ENCODE assay signal across 10 cellular contexts in the genomic region with DNA sequence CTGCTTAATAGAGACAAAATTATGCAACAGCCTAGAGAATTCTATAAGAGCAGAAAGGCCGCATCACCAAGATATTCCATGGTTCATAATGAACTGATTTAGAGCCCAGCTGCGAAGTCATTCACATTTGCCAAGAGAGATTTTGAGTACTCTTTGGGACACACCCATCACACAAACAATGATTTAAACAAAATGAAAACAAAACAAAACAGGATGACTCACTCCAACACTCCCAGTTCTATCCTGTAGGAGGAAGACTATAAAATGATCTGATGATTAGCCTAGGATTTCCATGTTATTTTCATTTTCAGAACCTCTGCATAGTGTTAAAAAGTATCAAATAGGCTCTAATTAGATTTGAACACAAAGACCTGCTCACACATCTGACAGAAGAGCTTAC.
DNase-seq lines count a peak whose midpoint lies in the region; ATAC-seq and TF ChIP-seq lines count a peak whose summit lies in the region.
"Had no signal": no experiment of that assay in that cellular context is flagged by ENCODE, and none has a peak within 500 bp of the region (broad histone marks: within the 10 kb centered on the region; RNA-seq: fewer than 3 reads in every experiment).

No MANE protein-coding gene starts in this region.

- peak; percentile 26 for TF ChIP-seq CTCF in AG09319 (IDR thresholded peaks at IDR 0.05; ENCODE audit: low read depth, low read length)

- no peak for ATAC-seq in GM21529 (IDR thresholded peaks at IDR 0.05; ENCODE audit: unreplicated experiment)
- ATAC-seq: CD8-positive, alpha-beta T cell had no signal

- DNase-seq in AG09319 (ENCODE audit: extremely low read depth, low read depth) (peak; percentile 36), NCI-H2029 (lab: John Stamatoyannopoulos, UW) (peak; percentile 74), dedifferentiated amniotic fluid mesenchymal stem cell (ENCODE audit: extremely low spot score) (peak; percentile 46), midbrain (lab: John Stamatoyannopoulos, UW) (peak; percentile 43), amniotic stem cell (lab: John Stamatoyannopoulos, UW) (no peak), hepatic stellate cell (ENCODE audit: low spot score) (no peak), RPMI8226 (no peak)
- DNase-seq: CD8-positive, alpha-beta T cell; naive B cell had no signal

Comparison
In these comparisons a context has a peak if more than half of its experiments do, and no peak if none do; other contexts are left out.
1. DNase-seq: peak in AG09319 (single experiment), NCI-H2029 (single experiment), dedifferentiated amniotic fluid mesenchymal stem cell (single experiment) and midbrain (single experiment); none in amniotic stem cell (single experiment), hepatic stellate cell (single experiment) and RPMI8226 (single experiment).